In the genomic region with DNA sequence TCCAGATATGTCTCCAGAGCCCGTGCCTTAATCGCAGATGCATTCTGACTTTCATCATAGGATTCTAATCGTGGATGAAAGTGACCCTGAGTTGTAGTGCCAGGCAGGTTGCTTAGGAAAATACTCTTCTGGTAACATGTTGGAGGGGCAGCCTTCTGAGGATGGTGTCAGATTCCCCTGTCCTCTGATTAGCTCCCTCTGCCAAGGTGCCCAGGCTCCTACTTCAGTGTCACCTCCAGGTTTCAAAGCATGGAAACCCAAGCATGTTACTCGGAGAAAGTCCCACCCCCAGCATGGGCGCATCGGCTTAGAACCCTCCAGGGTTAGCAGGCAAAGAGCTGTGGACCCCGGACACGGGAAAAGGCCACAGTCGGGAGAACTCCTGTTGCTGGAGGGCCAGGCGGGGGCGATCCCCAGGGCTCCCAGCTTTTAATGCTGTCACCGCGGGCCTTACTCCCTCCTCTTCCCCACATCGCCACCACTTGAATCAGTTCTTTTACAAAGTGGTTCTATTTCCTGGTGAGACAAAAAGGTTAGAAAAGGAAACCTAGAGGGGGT, we compare ENCODE assay signal across 8 cellular contexts. TPM values are rescaled to one million over a fixed set of nuclear protein-coding genes. Genes with fewer than 3 reads are reported as not detected.
DNase-seq lines count a peak whose midpoint lies in the region; ATAC-seq and TF ChIP-seq lines count a peak whose summit lies in the region.

No MANE protein-coding gene starts in this region.

- H4K20me1 ChIP-seq in DND-41 (ENCODE audit: insufficient read depth, low read length), result no peaks in the 10 kb centered on the region

- peaks cover 39% of the 10 kb centered on the region for H3K4me1 Mint-ChIP-seq in progenitor cell of endocrine pancreas (ENCODE audit: low read depth)

- peak overlapping the region; percentile 55 for H3K9ac ChIP-seq in DND-41 (ENCODE audit: low read depth, low read length)

- H2AFZ ChIP-seq in DND-41 (ENCODE audit: low read depth, low read length), result peak overlapping the region; percentile 92

- H3K36me3 Mint-ChIP-seq in progenitor cell of endocrine pancreas (ENCODE audit: insufficient read depth), result no peaks in the 10 kb centered on the region

- peak overlapping the region; percentile 46 for H3K27ac ChIP-seq in DND-41 (ENCODE audit: low read length)

- no peaks in the 10 kb centered on the region for H3K9me3 ChIP-seq in DND-41 (ENCODE audit: insufficient read depth, low read length, severe bottlenecking)

- peak overlapping the region; percentile 86 for H3K4me3 Mint-ChIP-seq in progenitor cell of endocrine pancreas (ENCODE audit: low read depth)

- peak overlapping the region; percentile 99 for H3K27ac Mint-ChIP-seq in progenitor cell of endocrine pancreas

- no peaks in the 10 kb centered on the region for H3K27me3 ChIP-seq in DND-41 (ENCODE audit: insufficient read depth, low read length, poor library complexity)

- H3K36me3 ChIP-seq in DND-41 (ENCODE audit: insufficient read depth, low read length), result no peaks in the 10 kb centered on the region

- peaks cover 19% of the 10 kb centered on the region for H3K4me1 ChIP-seq in DND-41 (ENCODE audit: insufficient read depth, low read length)

- DNase-seq in DND-41, result no peak
- DNase-seq in fibroblast of the aortic adventitia (ENCODE audit: low read depth), result no peak
- no peak for DNase-seq in progenitor cell of endocrine pancreas (ENCODE audit: low spot score, unreplicated experiment)
- no peak for DNase-seq in CD1c-positive myeloid dendritic cell (ENCODE audit: extremely low spot score)
- no peak for DNase-seq in dermis blood vessel endothelial cell

- peak overlapping the region; percentile 28 to 62; a peak in 3 of 4 replicates for H3K4me3 ChIP-seq in DND-41 (ENCODE audit: low read depth in 1 of 2, low read length in 2 of 2)
- H3K4me3 ChIP-seq in fibroblast of the aortic adventitia (ENCODE audit: low read depth, low read length), result peak overlapping the region; percentile 65

- ATAC-seq in DND-41 (ENCODE audit: insufficient read depth, low read depth) (peak; percentile 31; the same call in 2 of the 3 replicates), HG02981 (IDR thresholded peaks at IDR 0.05; ENCODE audit: unreplicated experiment) (peak; percentile 0), SK-N-SH treated with all-trans-retinoic acid at 6 μM for 48 hours (peak; percentile 67), GM21737 (IDR thresholded peaks at IDR 0.05; ENCODE audit: unreplicated experiment) (no peak)

- no peaks in the 10 kb centered on the region for H3K79me2 ChIP-seq in DND-41 (ENCODE audit: insufficient read depth, low read length)

- no peaks in the 10 kb centered on the region for H3K9me3 Mint-ChIP-seq in progenitor cell of endocrine pancreas (ENCODE audit: low read depth)

- peak overlapping the region; percentile 86 for H3K4me2 ChIP-seq in DND-41 (ENCODE audit: insufficient read depth, low read length)

- TF ChIP-seq CTCF in DND-41 (IDR thresholded peaks at IDR 0.05; ENCODE audit: borderline replicate concordance, extremely low read depth, low read length, poor library complexity, severe bottlenecking) (peak; percentile 22), fibroblast of the aortic adventitia (IDR thresholded peaks at IDR 0.05; ENCODE audit: insufficient read depth, low read length) (no peak), progenitor cell of endocrine pancreas (IDR thresholded peaks at IDR 0.05; ENCODE audit: unreplicated experiment) (no peak)

- H3K27me3 Mint-ChIP-seq in progenitor cell of endocrine pancreas, result no peaks in the 10 kb centered on the region

TF ChIP-seq in SK-N-SH treated with all-trans-retinoic acid at 6 μM for 48 hours, 23 proteins besides CTCF, POLR2A, EP300 and RAD21:
- no peak for TF ChIP-seq PPARA (CRISPR knock-in tag; IDR thresholded peaks at IDR 0.05; ENCODE audit: borderline replicate concordance)
- TF ChIP-seq GLIS3 (CRISPR knock-in tag; IDR thresholded peaks at IDR 0.05), result no peak
- no peak for TF ChIP-seq ZC3H10 (CRISPR knock-in tag; IDR thresholded peaks at IDR 0.05)
- no peak for TF ChIP-seq BACH2 (CRISPR knock-in tag; IDR thresholded peaks at IDR 0.05; ENCODE audit: borderline replicate concordance)
- no peak for TF ChIP-seq OSR1 (CRISPR knock-in tag; IDR thresholded peaks at IDR 0.05)
- no peak for TF ChIP-seq ZNF565 (CRISPR knock-in tag; conservative IDR thresholded peaks at IDR 0.05; ENCODE audit: low read depth)
- no peak for TF ChIP-seq ESRRG (CRISPR knock-in tag; IDR thresholded peaks at IDR 0.05)
- no peak for TF ChIP-seq RARB (CRISPR knock-in tag; IDR thresholded peaks at IDR 0.05)
- TF ChIP-seq, protein P1, sequence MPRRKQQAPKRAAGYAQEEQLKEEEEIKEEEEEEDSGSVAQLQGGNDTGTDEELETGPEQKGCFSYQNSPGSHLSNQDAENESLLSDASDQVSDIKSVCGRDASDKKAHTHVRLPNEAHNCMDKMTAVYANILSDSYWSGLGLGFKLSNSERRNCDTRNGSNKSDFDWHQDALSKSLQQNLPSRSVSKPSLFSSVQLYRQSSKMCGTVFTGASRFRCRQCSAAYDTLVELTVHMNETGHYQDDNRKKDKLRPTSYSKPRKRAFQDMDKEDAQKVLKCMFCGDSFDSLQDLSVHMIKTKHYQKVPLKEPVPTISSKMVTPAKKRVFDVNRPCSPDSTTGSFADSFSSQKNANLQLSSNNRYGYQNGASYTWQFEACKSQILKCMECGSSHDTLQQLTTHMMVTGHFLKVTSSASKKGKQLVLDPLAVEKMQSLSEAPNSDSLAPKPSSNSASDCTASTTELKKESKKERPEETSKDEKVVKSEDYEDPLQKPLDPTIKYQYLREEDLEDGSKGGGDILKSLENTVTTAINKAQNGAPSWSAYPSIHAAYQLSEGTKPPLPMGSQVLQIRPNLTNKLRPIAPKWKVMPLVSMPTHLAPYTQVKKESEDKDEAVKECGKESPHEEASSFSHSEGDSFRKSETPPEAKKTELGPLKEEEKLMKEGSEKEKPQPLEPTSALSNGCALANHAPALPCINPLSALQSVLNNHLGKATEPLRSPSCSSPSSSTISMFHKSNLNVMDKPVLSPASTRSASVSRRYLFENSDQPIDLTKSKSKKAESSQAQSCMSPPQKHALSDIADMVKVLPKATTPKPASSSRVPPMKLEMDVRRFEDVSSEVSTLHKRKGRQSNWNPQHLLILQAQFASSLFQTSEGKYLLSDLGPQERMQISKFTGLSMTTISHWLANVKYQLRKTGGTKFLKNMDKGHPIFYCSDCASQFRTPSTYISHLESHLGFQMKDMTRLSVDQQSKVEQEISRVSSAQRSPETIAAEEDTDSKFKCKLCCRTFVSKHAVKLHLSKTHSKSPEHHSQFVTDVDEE (CRISPR knock-in tag; IDR thresholded peaks at IDR 0.05), result no peak
- no peak for TF ChIP-seq CSDC2 (CRISPR knock-in tag; IDR thresholded peaks at IDR 0.05)
- no peak for TF ChIP-seq ISL1 (CRISPR knock-in tag; IDR thresholded peaks at IDR 0.05)

RNA-seq across cellular contexts. Expression of a gene that starts 44.5 kb away (rescaled TPM):
- 34.6 and 78.5 TPM in 2 replicates for total RNA-seq in fibroblast of the aortic adventitia (ENCODE audit: low replicate concordance)
- total RNA-seq in progenitor cell of endocrine pancreas, result 52.5 and 59.6 TPM in 2 replicates
- total RNA-seq in dermis blood vessel endothelial cell, result 8.6 and 12.6 TPM in 2 replicates
